Comparison of ENCODE assay signal across 11 cellular contexts in genomic region chr21:42236014-42236413, GRCh38. TPM values are rescaled to one million over a fixed set of nuclear protein-coding genes. Genes with fewer than 3 reads are reported as not detected.
DNase-seq lines count a peak whose midpoint lies in the region; ATAC-seq, FAIRE-seq and TF ChIP-seq lines count a peak whose summit lies in the region.
"Had no signal": no experiment of that assay in that cellular context is flagged by ENCODE, and none has a peak within 500 bp of the region (broad histone marks: within the 10 kb centered on the region; RNA-seq: fewer than 3 reads in every experiment).

No MANE protein-coding gene starts in this region.

- H3K9me3 ChIP-seq in CD4-positive, alpha-beta memory T cell (ENCODE audit: control insufficient read depth in 1 of 2, low read length in 2 of 2), result no peaks in the 10 kb centered on the region
- H3K9me3 ChIP-seq in T-helper 17 cell (ENCODE audit: control insufficient read depth, low read length, poor library complexity, severe bottlenecking) (no peaks in the 10 kb centered on the region), heart right ventricle (no peaks in the 10 kb centered on the region), pancreas (no peaks in the 10 kb centered on the region)

- H3K36me3 ChIP-seq in CD4-positive, alpha-beta memory T cell (ENCODE audit: insufficient read depth, low read length), result no peaks in the 10 kb centered on the region
- no peaks in the 10 kb centered on the region for H3K36me3 ChIP-seq in heart right ventricle
- no peaks in the 10 kb centered on the region for H3K36me3 ChIP-seq in pancreas

- H3K4me1 ChIP-seq in CD4-positive, alpha-beta memory T cell (ENCODE audit: insufficient read depth, low read length), result peaks cover 89% of the 10 kb centered on the region
- H3K4me1 ChIP-seq in heart right ventricle (peaks cover 42 to 83% (median 78%) of the 10 kb centered on the region in 9 donors), pancreas (peaks cover 23 to 39% (median 38%) of the 10 kb centered on the region in 3 donors)

- H3K9me3 Mint-ChIP-seq in CD4-positive, alpha-beta memory T cell, result no peaks in the 10 kb centered on the region

- no peaks in the 10 kb centered on the region for H3K27me3 ChIP-seq in CD4-positive, alpha-beta memory T cell (ENCODE audit: insufficient read depth, low read length)
- no peaks in the 10 kb centered on the region for H3K27me3 ChIP-seq in heart right ventricle
- no peaks in the 10 kb centered on the region for H3K27me3 ChIP-seq in pancreas

- TF ChIP-seq CTCF in heart right ventricle (IDR thresholded peaks at IDR 0.05) (no peak), pancreas (IDR thresholded peaks at IDR 0.05) (no peak), GM20000 (IDR thresholded peaks at IDR 0.05; ENCODE audit: extremely low read depth, missing control alignments) (no peak)

- H3K27me3 Mint-ChIP-seq in CD4-positive, alpha-beta memory T cell, result no peaks in the 10 kb centered on the region
- no peaks in the 10 kb centered on the region for H3K27me3 Mint-ChIP-seq in T-helper 17 cell

- H3K27ac Mint-ChIP-seq in CD4-positive, alpha-beta memory T cell, result peak overlapping the region; percentile 88 to 99 (median 96)
- H3K27ac Mint-ChIP-seq in T-helper 17 cell, result peak overlapping the region; percentile 99

- POLR2A ChIA-PET in CD4-positive, alpha-beta memory T cell (lab: Charles Lee; ENCODE audit: partially characterized antibody), result interaction anchor here (1.5 to 7.3 kb wide), 3 partner anchors 8 to 48 kb away, joined by 3 to 80 read pairs (median 26); partner anchors contain the start of gene ABCG1

- H3K4me3 Mint-ChIP-seq in CD4-positive, alpha-beta memory T cell, result peak overlapping the region; percentile 20 to 88 (median 73)
- peak overlapping the region; percentile 71 for H3K4me3 Mint-ChIP-seq in T-helper 17 cell

- no peak for DNase-seq in CD4-positive, alpha-beta memory T cell
- DNase-seq in T-helper 17 cell (no peak), heart right ventricle (peak; percentile 59 to 69), pancreas (peak in 3 of 6 donors; percentile 32 to 67 (median 57)), SIG-M5 treated with dmso at 0.1 percent for 504 hours (lab: John Stamatoyannopoulos, UW; ENCODE audit: unreplicated experiment) (no peak), GM20000 (ENCODE audit: low spot score) (no peak), A172 (ENCODE audit: low spot score) (no peak)
- DNase-seq: midbrain, NCI-H2171 treated with DMSO at 0.1 percent for 48 hours had no signal

- FAIRE-seq in pancreas (lab: Jason Lieb, UNC), result no peak
- FAIRE-seq: colon had no signal

- ATAC-seq in T-helper 17 cell, result no peak
- ATAC-seq in heart right ventricle, result peak in 7 of 8 donors; percentile 12 to 41 (median 30)
- peak in 3 of 4 donors; percentile 12 to 48 (median 19) for ATAC-seq in pancreas
- ATAC-seq in HG03280 (IDR thresholded peaks at IDR 0.05; ENCODE audit: unreplicated experiment), result no peak

- intact Hi-C loops in CD4-positive, alpha-beta memory T cell (cut with micrococcal nuclease), result loop anchor here (10.0 kb wide), 1 partner anchor 169 kb away; the partner anchor contains the start of gene UBASH3A
- intact Hi-C loops in heart right ventricle (cut with DNase I) (loop anchor here in 1 of 10 donors (5.0 kb wide), 1 partner anchor 69 kb away; no protein-coding TSS in a partner anchor), pancreas (cut with DNase I) (no loop called here)

- peak overlapping the region; percentile 96 for H3K27ac ChIP-seq in CD4-positive, alpha-beta memory T cell (ENCODE audit: low read depth, low read length)
- H3K27ac ChIP-seq in heart right ventricle (peak overlapping the region; percentile 14 to 93 (median 88)), pancreas (peak overlapping the region in 1 of 4 donors; percentile 84)

- H3K4me1 Mint-ChIP-seq in CD4-positive, alpha-beta memory T cell, result peaks cover 60 to 98% (median 73%) of the 10 kb centered on the region in 4 donors
- peaks cover 61% of the 10 kb centered on the region for H3K4me1 Mint-ChIP-seq in T-helper 17 cell

- no peak overlapping the region for H3K4me3 ChIP-seq in CD4-positive, alpha-beta memory T cell (ENCODE audit: low read length in 2 of 2)
- H3K4me3 ChIP-seq in heart right ventricle (no peak overlapping the region), pancreas (no peak overlapping the region)

- WGBS in heart right ventricle, 2 donors, result 20 to 31% methylated on average over 10 of the region's 10 CpGs
- 19 to 23% methylated on average over 10 of the region's 10 CpGs for WGBS in pancreas, 2 donors

- CTCF ChIA-PET in CD4-positive, alpha-beta memory T cell (lab: Charles Lee; ENCODE audit: partially characterized antibody), result interaction anchor here (1.7 to 4.9 kb wide), 3 partner anchors 16 to 70 kb away, joined by 3 to 55 read pairs (median 24); no protein-coding TSS in a partner anchor

- H3K36me3 Mint-ChIP-seq in CD4-positive, alpha-beta memory T cell, result peaks cover 0 to 2% of the 10 kb centered on the region in 2 donors
- no peaks in the 10 kb centered on the region for H3K36me3 Mint-ChIP-seq in T-helper 17 cell (ENCODE audit: low read depth)

RNA-seq across cellular contexts. Expression of gene ABCG1, which starts 17.1 kb away (rescaled TPM):
- 1 to 10 TPM; 1.5 to 2.0 TPM for total RNA-seq in CD4-positive, alpha-beta memory T cell
- polyA plus RNA-seq in CD4-positive, alpha-beta memory T cell, result 10 to 100 TPM; 17.0 to 19.6 TPM
- total RNA-seq in T-helper 17 cell, result 10 to 100 TPM; 43.4 to 75.0 TPM
- total RNA-seq in heart right ventricle, result 10 to 100 TPM in 7 of 10 donors, 1 to 10 TPM in 3; 5.5 to 26.2 (median 14.6) TPM
- polyA plus RNA-seq in heart right ventricle, result 10 to 100 TPM; 11.6 to 19.4 TPM
- total RNA-seq in pancreas, result 10 to 100 TPM in 1 of 6 donors, 1 to 10 TPM in 5; 1.6 to 10.3 (median 4.0) TPM
- polyA plus RNA-seq in pancreas, result 1 to 10 TPM; 3.4 to 7.8 TPM
- 2.5 and 2.9 TPM in 2 replicates for total RNA-seq in A172 (2014; rRNA removed; shearing (Covaris generic))

Comparison
In these comparisons a context has a peak if more than half of its experiments do, and no peak if none do; other contexts are left out.
1. DNase-seq: peak in heart right ventricle (2 of 2); none in CD4-positive, alpha-beta memory T cell (0 of 5), T-helper 17 cell (0 of 3), SIG-M5 treated with dmso at 0.1 percent for 504 hours (single experiment), GM20000 (single experiment) and A172 (single experiment).
2. ATAC-seq: peak in heart right ventricle (7 of 8) and pancreas (3 of 4); none in T-helper 17 cell (single experiment) and HG03280 (single experiment).